In the genomic region with DNA sequence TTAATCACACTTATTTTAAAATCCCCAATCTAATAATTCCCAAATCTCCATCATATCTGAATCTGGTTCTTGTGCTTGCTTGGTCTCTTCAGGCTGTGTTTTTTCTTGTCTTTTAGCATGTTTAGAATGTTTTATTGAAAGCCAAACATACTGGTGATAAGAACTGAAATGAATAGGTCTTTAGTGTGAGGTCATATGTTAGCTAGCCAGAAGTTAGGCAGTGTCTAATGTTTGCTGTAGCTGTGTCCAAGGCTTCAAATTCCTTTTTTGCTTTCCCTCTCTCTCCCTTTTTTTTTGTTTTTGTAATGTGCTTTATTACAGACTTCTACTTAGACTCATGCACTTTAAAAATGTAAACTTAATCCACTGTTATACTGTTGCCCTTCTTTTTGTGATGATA, we compare ENCODE assay signal across 18 cellular contexts.
"Had no signal": no experiment of that assay in that cellular context is flagged by ENCODE, and none has a peak within 500 bp of the region (broad histone marks: within the 10 kb centered on the region; RNA-seq: fewer than 3 reads in every experiment).

No MANE protein-coding gene starts in this region.

- H3K27ac Mint-ChIP-seq: activated CD4-positive, alpha-beta T cell treated with anti-CD3 and anti-CD28 coated beads, Interleukin-2, amount 10 ng/mL, durations not matched to agents 7 days and 5 days; activated naive CD8-positive, alpha-beta T cell; stimulated activated effector memory CD8-positive, alpha-beta T cell treated with anti-CD3 and anti-CD28 coated beads, Interleukin-12 subunit alpha, Interleukin-12 subunit beta, amount 100 ng/mL, for 72 hours had no signal

- H3K36me3 ChIP-seq: esophagus muscularis mucosa, uterus had no signal

- DNase-seq: activated CD4-positive, alpha-beta T cell treated with anti-CD3 and anti-CD28 coated beads, Interleukin-2, amount 10 ng/mL, durations not matched to agents 7 days and 5 days; activated CD8-positive, alpha-beta memory T cell treated with anti-CD3 and anti-CD28 coated beads, Interleukin-2, amount 50 U/mL, for 48 hours; activated gamma-delta T cell treated with Interleukin-2 at 50 U/mL for 16 hours; anterior cingulate cortex; foreskin melanocyte; head of caudate nucleus; left colon; naive B cell; retina; stimulated activated CD4-positive, alpha-beta T cell treated with anti-CD3 and anti-CD28 coated beads, Interleukin-12 subunit alpha, Interleukin-12 subunit beta, amount 100 ng/mL, for 4 hours; stimulated activated CD4-positive, alpha-beta T cell treated with anti-CD3 and anti-CD28 coated beads, Interleukin-2, amount 100 ng/mL, for 24 hours; T-helper 2 cell; uterus had no signal

- H3K27me3 Mint-ChIP-seq: activated CD4-positive, alpha-beta T cell treated with anti-CD3 and anti-CD28 coated beads, Interleukin-2, amount 10 ng/mL, durations not matched to agents 7 days and 5 days; activated naive CD8-positive, alpha-beta T cell; naive B cell had no signal

- H3K4me1 ChIP-seq: esophagus muscularis mucosa, parathyroid adenoma, uterus had no signal

- ATAC-seq: left colon; stimulated activated effector memory CD8-positive, alpha-beta T cell treated with anti-CD3 and anti-CD28 coated beads, Interleukin-12 subunit alpha, Interleukin-12 subunit beta, amount 100 ng/mL, for 72 hours had no signal

- H3K9me3 Mint-ChIP-seq: activated CD4-positive, alpha-beta T cell treated with anti-CD3 and anti-CD28 coated beads, Interleukin-2, amount 10 ng/mL, durations not matched to agents 7 days and 5 days had no signal

- H3K9me3 ChIP-seq: uterus had no signal

- H3K27ac ChIP-seq: esophagus muscularis mucosa, parathyroid adenoma, uterus had no signal

- H3K36me3 Mint-ChIP-seq: activated naive CD8-positive, alpha-beta T cell; naive B cell; stimulated activated effector memory CD8-positive, alpha-beta T cell treated with anti-CD3 and anti-CD28 coated beads, Interleukin-12 subunit alpha, Interleukin-12 subunit beta, amount 100 ng/mL, for 72 hours had no signal

- H3K27me3 ChIP-seq: esophagus muscularis mucosa, uterus had no signal

- H3K4me3 Mint-ChIP-seq: activated CD4-positive, alpha-beta T cell treated with anti-CD3 and anti-CD28 coated beads, Interleukin-2, amount 10 ng/mL, durations not matched to agents 7 days and 5 days; activated naive CD8-positive, alpha-beta T cell; naive B cell; stimulated activated effector memory CD8-positive, alpha-beta T cell treated with anti-CD3 and anti-CD28 coated beads, Interleukin-12 subunit alpha, Interleukin-12 subunit beta, amount 100 ng/mL, for 72 hours had no signal

- H3K4me3 ChIP-seq: esophagus muscularis mucosa, lung, uterus had no signal

- H3K4me1 Mint-ChIP-seq: activated CD4-positive, alpha-beta T cell treated with anti-CD3 and anti-CD28 coated beads, Interleukin-2, amount 10 ng/mL, durations not matched to agents 7 days and 5 days; naive B cell; stimulated activated effector memory CD8-positive, alpha-beta T cell treated with anti-CD3 and anti-CD28 coated beads, Interleukin-12 subunit alpha, Interleukin-12 subunit beta, amount 100 ng/mL, for 72 hours had no signal
